8 cellular contexts compared by ENCODE assay signal in genomic region chr2:108621087-108621559, GRCh38.
DNase-seq lines count a peak whose midpoint lies in the region; ATAC-seq, FAIRE-seq and TF ChIP-seq lines count a peak whose summit lies in the region.

No MANE protein-coding gene starts in this region.

- CTCF ChIA-PET in K562 (lab: Yijun Ruan, JAX; ENCODE audit: low intra/inter-chr PET ratio) = no interaction called here

- no peaks in the 10 kb centered on the region for H3K9me1 ChIP-seq in K562 (ENCODE audit: control insufficient read depth, insufficient read depth, low read length)

- intact Hi-C loops in K562 (cut with micrococcal nuclease) = no loop called here

- BruUV-seq in K562 (replicated peaks; lab: Mats Ljungman, UMichigan) = no TSS peak

- H2AFZ ChIP-seq in K562 (ENCODE audit: low read depth, low read length) = peak overlapping the region; percentile 61; the same call in 1 of the 2 replicates

- H3K9me3 ChIP-seq in ES-I3 (ENCODE audit: control insufficient read depth, insufficient read depth, low read length) (no peaks in the 10 kb centered on the region), K562 (replicated peaks; ENCODE audit: control insufficient read depth, insufficient read depth, low read depth, low read length) (no peaks in the 10 kb centered on the region), lung (ENCODE audit: control insufficient read depth in 2 of 2, insufficient read depth in 1 of 2, low read length in 1 of 2) (no peaks in the 10 kb centered on the region)

- in situ Hi-C loops in K562 (cut with MboI) = no loop called here

- TF ChIP-seq CTCF in K562 (IDR thresholded peaks at IDR 0.05 in 2 of 3, conservative IDR thresholded peaks at IDR 0.05 in 1 of 3; ENCODE audit: insufficient read depth in 2 of 3, low read depth in 1 of 3, low read length in 3 of 3) = no peak
- TF ChIP-seq CTCF in lung (IDR thresholded peaks at IDR 0.05; ENCODE audit: control extremely low read depth, extremely low read depth) = no peak

- peak; percentile 99 for ATAC-seq in GM21737 (IDR thresholded peaks at IDR 0.05; ENCODE audit: unreplicated experiment)
- ATAC-seq in K562 = peak; percentile 90
- peak; percentile 75 for ATAC-seq in lung (ENCODE audit: insufficient read depth, low FRiP score)

- H3K4me3 ChIP-seq in K562 = peak overlapping the region; percentile 21; the same call in 1 of the 2 replicates
- H3K4me3 ChIP-seq in lung = no peak overlapping the region

- peaks cover 6% of the 10 kb centered on the region for H4K20me1 ChIP-seq in K562 (replicated peaks; ENCODE audit: control insufficient read depth, insufficient read depth, low read length)

- 3% methylated on average over 8 of the region's 8 CpGs for WGBS in K562 (ENCODE audit: insufficient coverage, low coverage, missing lambda C conversion rate)
- 27 to 32% methylated on average over 8 of the region's 8 CpGs for WGBS in lung, 2 donors

- peak; percentile 95 for FAIRE-seq in K562 (lab: Jason Lieb, UNC)

- POLR2A ChIA-PET in K562 (lab: Yijun Ruan, JAX) = interaction anchor here (0.5 to 1.5 kb wide), 7 partner anchors 9 to 120 kb away, joined by 3 to 8 read pairs (median 5); no protein-coding TSS in a partner anchor

- H3K4me1 ChIP-seq in ES-I3 (ENCODE audit: insufficient read depth, low read length) (peaks cover 30% of the 10 kb centered on the region), K562 (replicated peaks in 1 of 2; ENCODE audit: control insufficient read depth in 2 of 2, insufficient read depth in 2 of 2, low read length in 2 of 2) (peaks cover 16 to 67% of the 10 kb centered on the region in 2 experiments), lung (ENCODE audit: control insufficient read depth in 2 of 2, insufficient read depth in 2 of 2, low read length in 2 of 2) (peaks cover 8 to 17% of the 10 kb centered on the region in 2 donors)

- DNase-seq in KG1 (lab: John Stamatoyannopoulos, UW) = peak; percentile 14
- peak; percentile 60 for DNase-seq in T-helper 9 cell
- peak; percentile 51 to 87 (median 62) for DNase-seq in K562 (ENCODE audit: extremely low read depth in 1 of 4, low spot score in 3 of 4)
- peak; percentile 63 for DNase-seq in lung (ENCODE audit: low spot score)
- peak; percentile 58 to 61 for DNase-seq in stimulated activated CD8-positive, alpha-beta memory T cell treated with anti-CD3 and anti-CD28 coated beads, Interleukin-7, amount 100 ng/mL, for 4 hours (ENCODE audit: low read depth in 2 of 2)
- no peak for DNase-seq in GM19238 (ENCODE audit: insufficient read length, low spot score)

- TF ChIP-seq POLR2A in K562 (conservative IDR thresholded peaks at IDR 0.05) = peak; percentile 48

- TF ChIP-seq RAD21 in K562 (CRISPR knock-in tag; conservative IDR thresholded peaks at IDR 0.05 in 1 of 2, IDR thresholded peaks at IDR 0.05 in 1 of 2) = no peak

- H3K36me3 ChIP-seq in ES-I3 (ENCODE audit: insufficient read depth, low read length) = no peaks in the 10 kb centered on the region
- H3K36me3 ChIP-seq in K562 (ENCODE audit: control insufficient read depth, insufficient read depth, low read length) = no peaks in the 10 kb centered on the region; the same call in 2 of the 3 replicates
- no peaks in the 10 kb centered on the region for H3K36me3 ChIP-seq in lung (ENCODE audit: control insufficient read depth in 2 of 2, insufficient read depth in 2 of 2, low read length in 2 of 2)

- H3K27ac ChIP-seq in K562 (ENCODE audit: extremely low read depth, low read depth, low read length) (peak overlapping the region; percentile 83), lung (ENCODE audit: low read depth in 1 of 2, low read length in 1 of 2) (peak overlapping the region; percentile 26 to 50)

- H3K79me2 ChIP-seq in K562 (ENCODE audit: control insufficient read depth, insufficient read depth, low read length) = peaks cover 98% of the 10 kb centered on the region

- TF ChIP-seq EP300 in K562 (IDR thresholded peaks at IDR 0.05; ENCODE audit: low read length) = 0 out of 2 replicates have a peak, but pooled peaks have one; percentile 17

- H3K9ac ChIP-seq in ES-I3 (ENCODE audit: low read depth, low read length) (peak overlapping the region; percentile 45; the same call in 1 of the 2 replicates), K562 (ENCODE audit: insufficient read depth in 1 of 2, low read depth in 2 of 2, low read length in 2 of 2) (peak overlapping the region; percentile 42 to 80; a peak in 2 of 4 replicates)

- H3K4me2 ChIP-seq in K562 (ENCODE audit: insufficient read depth, low read length) = peak overlapping the region; percentile 87

- H3K27me3 ChIP-seq in K562 (ENCODE audit: control insufficient read depth in 2 of 2, insufficient read depth in 2 of 2, low read length in 2 of 2) = no peaks in the 10 kb centered on the region
- H3K27me3 ChIP-seq in lung (ENCODE audit: control insufficient read depth, insufficient read depth) = no peaks in the 10 kb centered on the region

TF ChIP-seq in K562, 482 proteins besides CTCF, POLR2A, EP300 and RAD21 (continues in another document):
- TF ChIP-seq XRCC4 (IDR thresholded peaks at IDR 0.05; ENCODE audit: extremely low read depth, insufficient read depth, insufficient read length) = no peak
- TF ChIP-seq TOE1 (IDR thresholded peaks at IDR 0.05; ENCODE audit: borderline replicate concordance) = no peak
- TF ChIP-seq TOE1 (CRISPR knock-in tag; IDR thresholded peaks at IDR 0.05; ENCODE audit: borderline replicate concordance, low read depth) = 0 out of 2 replicates have a peak, but pooled peaks have one; percentile 36
- peak; percentile 81 for TF ChIP-seq ZNF766 (CRISPR knock-in tag; conservative IDR thresholded peaks at IDR 0.05)
- peak; percentile 38; the same call in 1 of the 2 replicates for TF ChIP-seq NBN (IDR thresholded peaks at IDR 0.05; ENCODE audit: low read depth)
- no peak for TF ChIP-seq ZNF707 (CRISPR knock-in tag; conservative IDR thresholded peaks at IDR 0.05)
- TF ChIP-seq FOXK1 (CRISPR knock-in tag; IDR thresholded peaks at IDR 0.05; ENCODE audit: borderline replicate concordance) = no peak
- no peak for TF ChIP-seq CCAR2 (IDR thresholded peaks at IDR 0.05; ENCODE audit: low read depth, low read length)
- TF ChIP-seq PHTF2 (CRISPR knock-in tag; IDR thresholded peaks at IDR 0.05) = no peak
- peak in 1 of 2 experiments; percentile 44; a peak in 1 of 4 replicates for TF ChIP-seq SIN3A (IDR thresholded peaks at IDR 0.05; ENCODE audit: borderline replicate concordance in 2 of 2, control insufficient read depth in 1 of 2, low read depth in 2 of 2, low read length in 2 of 2)
- TF ChIP-seq ELF4 (CRISPR knock-in tag; IDR thresholded peaks at IDR 0.05) = no peak
- peak in 1 of 2 experiments; percentile 39; a peak in 2 of 4 replicates for TF ChIP-seq MNT (conservative IDR thresholded peaks at IDR 0.05)
- TF ChIP-seq ESRRA (IDR thresholded peaks at IDR 0.05; ENCODE audit: borderline replicate concordance, low read depth) = peak; percentile 78
- TF ChIP-seq CGGBP1 (CRISPR knock-in tag; IDR thresholded peaks at IDR 0.05) = no peak
- no peak for TF ChIP-seq RB1 (IDR thresholded peaks at IDR 0.05; ENCODE audit: low read depth)
- TF ChIP-seq, protein P1, sequence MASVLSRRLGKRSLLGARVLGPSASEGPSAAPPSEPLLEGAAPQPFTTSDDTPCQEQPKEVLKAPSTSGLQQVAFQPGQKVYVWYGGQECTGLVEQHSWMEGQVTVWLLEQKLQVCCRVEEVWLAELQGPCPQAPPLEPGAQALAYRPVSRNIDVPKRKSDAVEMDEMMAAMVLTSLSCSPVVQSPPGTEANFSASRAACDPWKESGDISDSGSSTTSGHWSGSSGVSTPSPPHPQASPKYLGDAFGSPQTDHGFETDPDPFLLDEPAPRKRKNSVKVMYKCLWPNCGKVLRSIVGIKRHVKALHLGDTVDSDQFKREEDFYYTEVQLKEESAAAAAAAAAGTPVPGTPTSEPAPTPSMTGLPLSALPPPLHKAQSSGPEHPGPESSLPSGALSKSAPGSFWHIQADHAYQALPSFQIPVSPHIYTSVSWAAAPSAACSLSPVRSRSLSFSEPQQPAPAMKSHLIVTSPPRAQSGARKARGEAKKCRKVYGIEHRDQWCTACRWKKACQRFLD (CRISPR knock-in tag; IDR thresholded peaks at IDR 0.05) = no peak
- TF ChIP-seq ZNF445 (CRISPR knock-in tag; IDR thresholded peaks at IDR 0.05; ENCODE audit: low read depth) = no peak
- no peak for TF ChIP-seq ZNF561 (CRISPR knock-in tag; conservative IDR thresholded peaks at IDR 0.05)
- no peak for TF ChIP-seq RBFOX2 (IDR thresholded peaks at IDR 0.05; ENCODE audit: low read depth, low read length)
